In the genomic region with DNA sequence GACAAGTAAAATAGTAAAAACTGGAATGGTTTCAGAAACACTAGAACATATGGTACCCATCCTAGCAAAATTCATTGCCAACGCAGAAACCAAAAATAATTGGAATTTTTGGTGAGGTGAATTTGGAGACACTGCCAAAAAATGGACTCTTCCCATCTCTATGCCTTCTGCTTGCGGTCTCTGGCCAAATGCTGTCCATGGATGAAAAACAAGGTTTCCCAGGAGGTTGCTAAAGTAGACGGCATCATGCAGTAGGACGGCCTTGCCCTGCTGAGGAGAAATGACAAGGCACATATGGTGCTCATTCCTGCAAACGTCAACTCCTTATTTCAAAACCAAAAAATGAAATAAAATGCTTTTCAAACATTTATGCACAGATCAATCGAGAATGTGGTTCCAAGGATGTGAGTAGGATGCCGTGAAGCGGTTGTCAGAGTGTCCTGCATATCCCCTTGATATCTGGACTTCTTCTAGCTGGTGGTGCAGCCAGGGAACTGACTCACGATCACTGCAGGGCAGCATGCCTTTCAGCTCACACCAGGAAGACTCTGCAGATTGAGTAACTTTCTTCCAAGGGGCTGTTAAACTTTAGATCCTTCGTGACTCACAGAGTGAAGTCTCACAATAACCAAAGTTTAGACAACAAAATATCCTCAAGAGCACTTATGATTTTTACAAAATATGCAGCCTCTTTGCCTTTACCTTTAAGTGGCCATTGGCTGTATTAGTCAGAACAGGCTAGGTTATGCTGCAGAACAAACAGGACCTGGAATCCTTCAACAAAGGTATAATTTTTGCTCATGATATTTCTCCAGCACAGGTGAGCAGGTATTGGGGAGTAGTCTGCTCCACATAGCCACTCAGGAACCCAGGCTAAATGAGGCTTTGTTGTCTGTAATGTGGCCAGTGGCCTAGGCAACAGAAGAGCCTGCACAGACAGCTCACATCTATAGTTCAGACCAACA, we compare ENCODE assay signal across 17 cellular contexts.
DNase-seq lines count a peak whose midpoint lies in the region; ATAC-seq, FAIRE-seq and TF ChIP-seq lines count a peak whose summit lies in the region.
"Had no signal": no experiment of that assay in that cellular context is flagged by ENCODE, and none has a peak within 500 bp of the region (broad histone marks: within the 10 kb centered on the region; RNA-seq: fewer than 3 reads in every experiment).

No MANE protein-coding gene starts in this region.

- no peaks in the 10 kb centered on the region for H3K36me3 ChIP-seq in astrocyte (ENCODE audit: insufficient read depth, low read length)
- H3K36me3 ChIP-seq: ovary, tibial nerve had no signal

- H3K27ac Mint-ChIP-seq in astrocyte (ENCODE audit: unreplicated experiment): no peak overlapping the region
- H3K27ac Mint-ChIP-seq: GM23338, T-cell had no signal

- H3K27me3 ChIP-seq in astrocyte (ENCODE audit: insufficient read depth, low read length): no peaks in the 10 kb centered on the region
- H3K27me3 ChIP-seq: ovary, tibial nerve had no signal

- H3K4me3 ChIP-seq in AG04449 (ENCODE audit: low read depth, low read length) (no peak overlapping the region), HFF-Myc (replicated peaks; ENCODE audit: low read depth, low read length) (no peak overlapping the region), astrocyte (ENCODE audit: insufficient read depth, low read depth, low read length) (no peak overlapping the region), fibroblast of the aortic adventitia (ENCODE audit: low read depth, low read length) (no peak overlapping the region)
- H3K4me3 ChIP-seq: GM23338, ovary, tibial nerve had no signal

- no peaks in the 10 kb centered on the region for H3K79me2 ChIP-seq in astrocyte (ENCODE audit: insufficient read depth, low read length)

- H3K4me3 Mint-ChIP-seq in astrocyte (ENCODE audit: unreplicated experiment): no peak overlapping the region
- H3K4me3 Mint-ChIP-seq: GM23338, T-cell had no signal

- no peak overlapping the region for H3K9ac ChIP-seq in astrocyte (ENCODE audit: low read length)

- H3K4me1 ChIP-seq in astrocyte (ENCODE audit: insufficient read depth, low read length): peaks cover 18% of the 10 kb centered on the region
- H3K4me1 ChIP-seq: tibial nerve had no signal

- no peak overlapping the region for H2AFZ ChIP-seq in astrocyte (ENCODE audit: low read depth, low read length)
- H2AFZ ChIP-seq: GM23338 had no signal

- H3K9me3 ChIP-seq in astrocyte (ENCODE audit: insufficient read depth, low read depth, low read length): no peaks in the 10 kb centered on the region
- H3K9me3 ChIP-seq: ovary had no signal

- peaks cover 2% of the 10 kb centered on the region for H3K36me3 Mint-ChIP-seq in astrocyte (ENCODE audit: low read depth, unreplicated experiment)
- H3K36me3 Mint-ChIP-seq: T-cell had no signal

- H3K4me2 ChIP-seq in astrocyte (ENCODE audit: low read length): no peak overlapping the region
- H3K4me2 ChIP-seq: GM23338 had no signal

- DNase-seq in AG04449 (ENCODE audit: low read depth, low spot score): peak; percentile 86
- peak; percentile 76 for DNase-seq in HFF-Myc (ENCODE audit: extremely low read depth, low read depth)
- peak; percentile 72 for DNase-seq in astrocyte (ENCODE audit: low read depth)
- DNase-seq in fibroblast of the aortic adventitia (ENCODE audit: low read depth): peak; percentile 86
- DNase-seq in SKM-1 treated with dmso at 0.1 percent for 144 hours (lab: John Stamatoyannopoulos, UW; ENCODE audit: unreplicated experiment): no peak
- no peak for DNase-seq in SKM-1 (lab: John Stamatoyannopoulos, UW; ENCODE audit: unreplicated experiment)
- DNase-seq: activated CD4-positive, alpha-beta T cell treated with anti-CD3 and anti-CD28 coated beads for 1 hour; activated T-cell treated with anti-CD3 and anti-CD28 coated beads, Interleukin-2, amount 50 U/mL, for 48 hours; DMS 273 treated with DMSO at 0.1 percent for 48 hours; ovary; stimulated activated CD4-positive, alpha-beta T cell treated with anti-CD3 and anti-CD28 coated beads, Interleukin-15, amount 100 ng/mL, for 24 hours; T-cell had no signal

- FAIRE-seq in astrocyte (lab: Jason Lieb, UNC): peak; percentile 98
- FAIRE-seq: A204.1 had no signal

- TF ChIP-seq CTCF in AG04449 (IDR thresholded peaks at IDR 0.05; ENCODE audit: insufficient read depth, low read length, missing control alignments) (peak; percentile 27), HFF-Myc (IDR thresholded peaks at IDR 0.05; ENCODE audit: low read depth, low read length, missing control alignments) (no peak), astrocyte (IDR thresholded peaks at IDR 0.05; ENCODE audit: insufficient read depth, low read depth, low read length) (no peak), fibroblast of the aortic adventitia (IDR thresholded peaks at IDR 0.05; ENCODE audit: insufficient read depth, low read length) (peak; percentile 1)

- no peaks in the 10 kb centered on the region for H3K27me3 Mint-ChIP-seq in astrocyte (ENCODE audit: low read depth, unreplicated experiment)

- H3K9me3 Mint-ChIP-seq in astrocyte (ENCODE audit: unreplicated experiment): peaks cover 21% of the 10 kb centered on the region
- H3K9me3 Mint-ChIP-seq: T-cell had no signal

- peaks cover 22% of the 10 kb centered on the region for H3K4me1 Mint-ChIP-seq in astrocyte (ENCODE audit: low read depth, unreplicated experiment)

- H3K27ac ChIP-seq in astrocyte (ENCODE audit: low read depth, low read length): no peak overlapping the region
- H3K27ac ChIP-seq: ovary, tibial nerve had no signal

- ATAC-seq in GM21825 (IDR thresholded peaks at IDR 0.05; ENCODE audit: unreplicated experiment): no peak
- ATAC-seq in GM18867 (IDR thresholded peaks at IDR 0.05; ENCODE audit: unreplicated experiment): no peak
- ATAC-seq: GM23338, T-cell had no signal

- CTCF ChIA-PET in AG04449 (lab: Yijun Ruan, JAX): interaction anchor here (1.5 kb wide), 1 partner anchor 29 kb away, joined by 4 read pairs; no protein-coding TSS in a partner anchor

- POLR2A ChIA-PET in AG04449 (lab: Yijun Ruan, JAX): no interaction called here

- no peaks in the 10 kb centered on the region for H4K20me1 ChIP-seq in astrocyte (ENCODE audit: insufficient read depth, low read length)

Comparison
In these comparisons a context has a peak if more than half of its experiments do, and no peak if none do; other contexts are left out.
1. DNase-seq: peak in AG04449 (single experiment), HFF-Myc (single experiment), astrocyte (single experiment) and fibroblast of the aortic adventitia (single experiment); none in SKM-1 treated with dmso at 0.1 percent for 144 hours (single experiment) and SKM-1 (single experiment).
2. CTCF ChIP-seq: peak in AG04449 (single experiment) and fibroblast of the aortic adventitia (single experiment); none in HFF-Myc (single experiment) and astrocyte (single experiment).